Comparison of ENCODE assay signal across 19 cellular contexts in genomic region chr11:69174841-69175240, GRCh38. TPM values are rescaled to one million over a fixed set of nuclear protein-coding genes. Genes with fewer than 3 reads are reported as not detected.
A peak's percentile ranks its signal among the peaks of the same experiment; 100 is the strongest.
DNase-seq lines count a peak whose midpoint lies in the region; ATAC-seq, FAIRE-seq and TF ChIP-seq lines count a peak whose summit lies in the region.
"Had no signal": no experiment of that assay in that cellular context is flagged by ENCODE, and none has a peak within 500 bp of the region (broad histone marks: within the 10 kb centered on the region; RNA-seq: fewer than 3 reads in every experiment).

No MANE protein-coding gene starts in this region.

- POLR2A ChIA-PET in RWPE1 (lab: Yijun Ruan, JAX; ENCODE audit: low non-redundant PET) = no interaction called here

- peaks cover 17% of the 10 kb centered on the region for H3K4me1 ChIP-seq in keratinocyte (ENCODE audit: control insufficient read depth, extremely low read depth, insufficient read depth, low read length)
- H3K4me1 ChIP-seq: A549 had no signal

- DNase-seq in RWPE1 (ENCODE audit: low spot score) = no peak
- DNase-seq in bronchial epithelial cell (ENCODE audit: low read depth) = no peak
- DNase-seq in keratinocyte (ENCODE audit: low read depth, low spot score) = no peak
- DNase-seq in urothelium cell line (ENCODE audit: low spot score) = no peak
- DNase-seq in sciatic nerve (ENCODE audit: low spot score) = no peak
- DNase-seq in UCSD-AML1 (lab: John Stamatoyannopoulos, UW; ENCODE audit: unreplicated experiment) = no peak
- DNase-seq: CD8-positive, alpha-beta T cell; COR-L47; DMS153; DMS79 treated with DMSO at 0.1 percent for 48 hours; GM23248 had no signal

- H3K27ac ChIP-seq in RWPE1 = peak overlapping the region; percentile 84
- H3K27ac ChIP-seq in keratinocyte (ENCODE audit: control insufficient read depth, insufficient read depth, low read length) = no peak overlapping the region
- H3K27ac ChIP-seq: A549, GM23248, HL-60 had no signal

- no peak for ATAC-seq in sciatic nerve
- ATAC-seq: A549; CD8-positive, alpha-beta T cell; HCT116 had no signal

- H3K4me2 ChIP-seq in keratinocyte (ENCODE audit: control insufficient read depth, extremely low read depth, insufficient read depth, low read depth, low read length) = peak overlapping the region; percentile 34
- H3K4me2 ChIP-seq: A549 had no signal

- H3K27me3 ChIP-seq in bronchial epithelial cell (ENCODE audit: control insufficient read depth, insufficient read depth, low read length) = no peaks in the 10 kb centered on the region
- H3K27me3 ChIP-seq in keratinocyte (ENCODE audit: control insufficient read depth, extremely low read depth, insufficient read depth, low read length) = no peaks in the 10 kb centered on the region

- FAIRE-seq in bronchial epithelial cell (lab: Jason Lieb, UNC) = peak; percentile 18
- peak; percentile 72 for FAIRE-seq in keratinocyte (lab: Jason Lieb, UNC)
- FAIRE-seq in urothelium cell line (lab: Jason Lieb, UNC) = peak; percentile 20
- FAIRE-seq: A549, D721Med, G401.6, GM12891, H54 had no signal

- H3K79me2 ChIP-seq in keratinocyte (ENCODE audit: control insufficient read depth, insufficient read depth, low read length) = no peaks in the 10 kb centered on the region

- dilution Hi-C loops in keratinocyte (cut with MboI; ENCODE audit: extremely low pct_ligation_motif_present, low sequenced_read_pairs) = no loop called here

- intact Hi-C loops in sciatic nerve (cut with DNase I) = loop anchor here (1.0 kb wide), 1 partner anchor 48 kb away; no protein-coding TSS in a partner anchor

- H2AFZ ChIP-seq in keratinocyte (ENCODE audit: control insufficient read depth, low read length) = peak overlapping the region; percentile 56
- H2AFZ ChIP-seq: GM23248 had no signal

- H3K9ac ChIP-seq in keratinocyte (ENCODE audit: control insufficient read depth, extremely low read depth, insufficient read depth, low read length) = no peak overlapping the region
- H3K9ac ChIP-seq: GM23248 had no signal

- H3K9me3 ChIP-seq in keratinocyte (ENCODE audit: control insufficient read depth, low read depth, low read length) = no peaks in the 10 kb centered on the region
- H3K9me3 ChIP-seq: A549 had no signal

- TF ChIP-seq CTCF in RWPE1 (conservative IDR thresholded peaks at IDR 0.05; ENCODE audit: low read depth) (no peak), bronchial epithelial cell (IDR thresholded peaks at IDR 0.05; ENCODE audit: insufficient read depth, low read length, severe bottlenecking) (no peak), keratinocyte (optimal IDR thresholded peaks at IDR 0.05 in 1 of 3, IDR thresholded peaks at IDR 0.05 in 1 of 3, conservative IDR thresholded peaks at IDR 0.05 in 1 of 3; ENCODE audit: extremely low read depth in 1 of 3, insufficient read depth in 2 of 3, low read length in 3 of 3) (no peak)

- no peak overlapping the region for H3K4me3 ChIP-seq in bronchial epithelial cell (ENCODE audit: low read depth, low read length)
- no peak overlapping the region for H3K4me3 ChIP-seq in keratinocyte (ENCODE audit: control insufficient read depth in 2 of 3, extremely low read depth in 1 of 3, insufficient read depth in 2 of 3, low read depth in 1 of 3, low read length in 3 of 3)
- H3K4me3 ChIP-seq: A549, GM23248 had no signal

- CTCF ChIA-PET in RWPE1 (lab: Yijun Ruan, JAX) = no interaction called here

- H3K36me3 ChIP-seq in bronchial epithelial cell (ENCODE audit: control insufficient read depth, insufficient read depth, low read length) (no peaks in the 10 kb centered on the region), keratinocyte (ENCODE audit: control insufficient read depth in 2 of 2, extremely low read depth in 1 of 2, insufficient read depth in 2 of 2, low read length in 2 of 2) (no peaks in the 10 kb centered on the region)

- H4K20me1 ChIP-seq in keratinocyte (ENCODE audit: control insufficient read depth, extremely low read depth, insufficient read depth, low read length) = no peaks in the 10 kb centered on the region

- no peaks in the 10 kb centered on the region for H3K9me1 ChIP-seq in keratinocyte (ENCODE audit: control insufficient read depth, extremely low read depth, insufficient read depth, low read length)

RNA-seq across cellular contexts. Expression of gene SMIM38, which starts 19.1 kb away (rescaled TPM):
- total RNA-seq in bronchial epithelial cell (0.26 and 0.38 TPM in 2 replicates), sciatic nerve (2.2 TPM)
- polyA plus RNA-seq in keratinocyte = not detected in 3 replicates
- polyA plus RNA-seq in keratinocyte (2011; ENCODE audit: low read depth) = 0.16 TPM
- not detected in 2 replicates for polyA plus RNA-seq in keratinocyte (2011; cell fraction: cytosol; rRNA removed)
- polyA plus RNA-seq in keratinocyte (2011; cell fraction: nucleus; rRNA removed) = 0.04 and 0.07 TPM in 2 replicates
- polyA plus RNA-seq in keratinocyte (2012; ENCODE audit: low replicate concordance) = 0.20 TPM in 1 of 2 replicates, not detected in the other
- polyA minus RNA-seq in keratinocyte = not detected in 3 replicates
- not detected for polyA minus RNA-seq in keratinocyte (2011; cell fraction: cytosol; rRNA and poly(A)+ RNA removed)
- polyA minus RNA-seq in keratinocyte (2011; cell fraction: nucleus; rRNA and poly(A)+ RNA removed) = not detected in 2 replicates
- total RNA-seq: CD8-positive, alpha-beta T cell; GM23248 had no signal
- polyA plus RNA-seq: CD14-positive monocyte, GM23248 had no signal
